12 cellular contexts compared by ENCODE assay signal in genomic region chr13:76792680-76793334, GRCh38.
DNase-seq lines count a peak whose midpoint lies in the region; ATAC-seq and FAIRE-seq lines count a peak whose summit lies in the region.
"Had no signal": no experiment of that assay in that cellular context is flagged by ENCODE, and none has a peak within 500 bp of the region (broad histone marks: within the 10 kb centered on the region; RNA-seq: fewer than 3 reads in every experiment).

No MANE protein-coding gene starts in this region.

- H3K36me3 ChIP-seq in adipocyte (ENCODE audit: control insufficient read depth, insufficient read depth, low read length, severe bottlenecking): no peaks in the 10 kb centered on the region
- H3K36me3 ChIP-seq in small intestine (ENCODE audit: control insufficient read depth in 2 of 2, insufficient read depth in 2 of 2, low read length in 2 of 2): no peaks in the 10 kb centered on the region

- peak overlapping the region; percentile 3 for H3K9ac ChIP-seq in adipocyte (ENCODE audit: low read length)

- DNase-seq in HCEC 1CT: peak; percentile 78
- peak; percentile 63 for DNase-seq in adipocyte (ENCODE audit: low read depth)
- DNase-seq in glomerular visceral epithelial cell (ENCODE audit: extremely low spot score): peak; percentile 6
- peak; percentile 7 for DNase-seq in small intestine
- DNase-seq in HuH-7 (ENCODE audit: low spot score): no peak
- no peak for DNase-seq in COR-L47 (lab: John Stamatoyannopoulos, UW)
- DNase-seq in cortex of kidney (lab: John Stamatoyannopoulos, UW): no peak
- DNase-seq: activated CD4-positive, alpha-beta T cell treated with anti-CD3 and anti-CD28 coated beads, Interleukin-2, amount 10 ng/mL, durations not matched to agents 7 days and 5 days; DMS79 treated with DMSO at 0.1 percent for 48 hours; glutamatergic neuron; NCI-H2171 had no signal

- WGBS in small intestine, 3 donors: 41 to 68% (median 66%) methylated on average over 4 of the region's 4 CpGs

- no peak for FAIRE-seq in small intestine (lab: Jason Lieb, UNC)

- H3K9me3 ChIP-seq in adipocyte (ENCODE audit: control insufficient read depth, low read length): no peaks in the 10 kb centered on the region
- no peaks in the 10 kb centered on the region for H3K9me3 ChIP-seq in small intestine (ENCODE audit: control insufficient read depth, low read depth)

- H3K4me1 ChIP-seq in adipocyte (ENCODE audit: control insufficient read depth, insufficient read depth, low read length): peaks cover 26% of the 10 kb centered on the region
- no peaks in the 10 kb centered on the region for H3K4me1 ChIP-seq in small intestine (ENCODE audit: control insufficient read depth in 2 of 2, insufficient read depth in 1 of 2, low read depth in 1 of 2, low read length in 1 of 2)

- H3K4me3 ChIP-seq in adipocyte (ENCODE audit: low read length) (no peak overlapping the region), small intestine (ENCODE audit: low read depth in 1 of 2, low read length in 2 of 2) (no peak overlapping the region)

- no peaks in the 10 kb centered on the region for H3K27me3 ChIP-seq in adipocyte (replicated peaks; ENCODE audit: control insufficient read depth, insufficient read depth, low read length)
- H3K27me3 ChIP-seq in small intestine (ENCODE audit: control insufficient read depth in 2 of 2, insufficient read depth in 2 of 2, low read length in 2 of 2): no peaks in the 10 kb centered on the region

- H3K27ac ChIP-seq in small intestine (ENCODE audit: low read depth in 1 of 2, low read length in 1 of 2): no peak overlapping the region

- ATAC-seq in GM18511 (IDR thresholded peaks at IDR 0.05; ENCODE audit: unreplicated experiment): no peak

Comparison
In these comparisons a context has a peak if more than half of its experiments do, and no peak if none do; other contexts are left out.
1. DNase-seq: peak in HCEC 1CT (single experiment), adipocyte (single experiment), glomerular visceral epithelial cell (single experiment) and small intestine (single experiment); none in HuH-7 (single experiment), COR-L47 (single experiment) and cortex of kidney (single experiment).